28 cellular contexts compared by ENCODE assay signal in the genomic region with DNA sequence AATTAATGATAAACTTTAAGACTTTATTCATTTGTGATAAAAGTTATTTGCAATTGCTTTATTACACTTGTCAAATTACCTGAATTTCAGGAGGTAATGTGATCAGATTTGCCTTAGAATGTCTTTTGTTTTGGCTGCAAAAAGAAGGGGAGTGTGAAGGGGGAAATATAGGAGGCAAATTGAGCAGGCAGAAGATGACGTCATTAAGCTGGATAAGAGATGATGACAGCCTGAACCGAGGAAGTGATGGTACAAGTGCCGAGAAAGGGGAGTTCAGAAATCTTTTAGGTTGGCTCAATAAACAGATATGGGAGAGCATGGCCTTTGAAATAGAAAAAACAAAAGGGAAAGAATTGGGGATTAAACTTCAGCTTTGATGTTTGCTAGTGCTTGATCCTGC.
"Had no signal": no experiment of that assay in that cellular context is flagged by ENCODE, and none has a peak within 500 bp of the region (broad histone marks: within the 10 kb centered on the region; RNA-seq: fewer than 3 reads in every experiment).

No MANE protein-coding gene starts in this region.

- H3K4me3 ChIP-seq: pancreas, prostate gland, skin epidermis, smooth muscle cell, spleen, suprapubic skin, testis, tibial artery, transverse colon, upper lobe of right lung, uterus had no signal

- H3K27ac ChIP-seq: neutrophil, pancreas, prostate gland, skin epidermis, spleen, suprapubic skin, testis, tibial artery, transverse colon, upper lobe of right lung, uterus had no signal

- FAIRE-seq: pancreas had no signal

- H3K4me1 ChIP-seq: prostate gland, spleen, suprapubic skin, testis, transverse colon, uterus had no signal

- H3K36me3 ChIP-seq: neutrophil, pancreas, prostate gland, spleen, suprapubic skin, tibial artery, transverse colon, upper lobe of right lung, uterus had no signal

- DNase-seq: naive thymus-derived CD4-positive, alpha-beta T cell; nephron progenitor cell; nucleus accumbens; pancreas; right cardiac atrium; spleen; stimulated activated CD4-positive, alpha-beta T cell treated with anti-CD3 and anti-CD28 coated beads, Interleukin-12 subunit alpha, Interleukin-12 subunit beta, amount 100 ng/mL, for 4 hours; stimulated activated CD4-positive, alpha-beta T cell treated with anti-CD3 and anti-CD28 coated beads, Interleukin-1b, Interleukin-23, amount 100 ng/mL, for 48 hours; stimulated activated CD4-positive, alpha-beta T cell treated with anti-CD3 and anti-CD28 coated beads, Interleukin-4, amount 100 ng/mL, for 1 hour; stimulated activated CD4-positive, alpha-beta T cell treated with anti-CD3 and anti-CD28 coated beads, Interleukin-4, amount 100 ng/mL, for 4 hours; stimulated activated CD8-positive, alpha-beta memory T cell treated with anti-CD3 and anti-CD28 coated beads, Interleukin-4, amount 100 ng/mL, for 48 hours; stimulated activated naive CD4-positive, alpha-beta T cell; stimulated activated naive CD8-positive, alpha-beta T cell treated with anti-CD3 and anti-CD28 coated beads, Interleukin-15, amount 100 ng/mL, for 72 hours; stimulated activated naive CD8-positive, alpha-beta T cell treated with anti-CD3 and anti-CD28 coated beads, Interleukin-15, Interleukin-2, amounts not matched to agents 100 U/mL and 50 U/mL, for 24 hours; substantia nigra; testis; tibial artery; transverse colon; upper lobe of right lung; uterus had no signal

- ATAC-seq: naive thymus-derived CD4-positive, alpha-beta T cell; natural killer cell treated with Interleukin-12 subunit alpha and Interleukin-12 subunit beta and Interleukin-15 and Interleukin-18, amount 100 ng/mL, for 72 hours; pancreas; right cardiac atrium; sciatic nerve; stimulated activated memory B cell treated with anti-CD40 and anti-IgM and Interleukin-4, amounts not matched to agents 10 μg/mL and 1 μg/mL and 100 μg/mL, for 72 hours; stimulated activated naive CD8-positive, alpha-beta T cell treated with anti-CD3 and anti-CD28 coated beads, Interleukin-15, amount 100 ng/mL, for 72 hours; stimulated activated naive CD8-positive, alpha-beta T cell treated with anti-CD3 and anti-CD28 coated beads, Interleukin-15, Interleukin-2, amounts not matched to agents 100 U/mL and 50 U/mL, for 24 hours; upper lobe of right lung had no signal

- H3K27me3 ChIP-seq: neutrophil, pancreas, spleen, suprapubic skin, testis, tibial artery, transverse colon, upper lobe of right lung, uterus had no signal

- H3K9me3 ChIP-seq: neutrophil, pancreas, prostate gland, spleen, suprapubic skin, testis, tibial artery, transverse colon, upper lobe of right lung, uterus had no signal
